In genomic region chr16:982152-983043, GRCh38 we compare ENCODE assay signal across 11 cellular contexts. TPM values are rescaled to one million over a fixed set of nuclear protein-coding genes. Genes with fewer than 3 reads are reported as not detected.
DNase-seq lines count a peak whose midpoint lies in the region; ATAC-seq, FAIRE-seq and TF ChIP-seq lines count a peak whose summit lies in the region.
"Had no signal": no experiment of that assay in that cellular context is flagged by ENCODE, and none has a peak within 500 bp of the region (broad histone marks: within the 10 kb centered on the region; RNA-seq: fewer than 3 reads in every experiment).

No MANE protein-coding gene starts in this region.

- H3K27ac ChIP-seq in heart right ventricle (peak overlapping the region in 1 of 10 donors; percentile 7), K562 (ENCODE audit: extremely low read depth, low read depth, low read length) (no peak overlapping the region), upper lobe of left lung (no peak overlapping the region)
- no peak overlapping the region for H3K27ac ChIP-seq in naive thymus-derived CD4-positive, alpha-beta T cell (ENCODE audit: low read depth, low read length)

- H3K4me3 ChIP-seq in heart right ventricle (peak overlapping the region; percentile 6 to 65 (median 54)), K562 (no peak overlapping the region), upper lobe of left lung (peak overlapping the region in 3 of 4 donors; percentile 57 to 63 (median 60))
- H3K4me3 ChIP-seq in naive thymus-derived CD4-positive, alpha-beta T cell (ENCODE audit: low read length), result no peak overlapping the region

- H4K20me1 ChIP-seq in K562 (replicated peaks; ENCODE audit: control insufficient read depth, insufficient read depth, low read length), result peaks cover 12% of the 10 kb centered on the region

- H3K36me3 Mint-ChIP-seq in naive thymus-derived CD4-positive, alpha-beta T cell, result no peaks in the 10 kb centered on the region
- H3K36me3 Mint-ChIP-seq: activated naive CD4-positive, alpha-beta T cell treated with anti-CD3 and anti-CD28 coated beads, Interleukin-2, amount 50 U/mL, for 72 hours had no signal

- DNase-seq in heart right ventricle (peak in 1 of 2 donors; percentile 10), Right ventricle myocardium superior (no peak), K562 (ENCODE audit: extremely low read depth in 1 of 4, low spot score in 3 of 4) (no peak), upper lobe of left lung (peak in 1 of 2 donors; percentile 87), HT-29 (ENCODE audit: low spot score) (no peak)
- peak in 1 of 9 donors; percentile 37 for DNase-seq in naive thymus-derived CD4-positive, alpha-beta T cell
- DNase-seq: DMS79 treated with DMSO at 0.1 percent for 48 hours, SIG-M5 had no signal

- TF ChIP-seq EP300 in K562 (IDR thresholded peaks at IDR 0.05; ENCODE audit: low read length), result no peak
- no peak for TF ChIP-seq EP300 in upper lobe of left lung (IDR thresholded peaks at IDR 0.05)

- peak overlapping the region in 3 of 9 donors; percentile 10 to 25 (median 13) for H3K27ac Mint-ChIP-seq in naive thymus-derived CD4-positive, alpha-beta T cell
- H3K27ac Mint-ChIP-seq: activated naive CD4-positive, alpha-beta T cell treated with anti-CD3 and anti-CD28 coated beads, Interleukin-2, amount 50 U/mL, for 72 hours had no signal

- TF ChIP-seq CTCF in heart right ventricle (IDR thresholded peaks at IDR 0.05) (no peak), K562 (IDR thresholded peaks at IDR 0.05 in 2 of 3, conservative IDR thresholded peaks at IDR 0.05 in 1 of 3; ENCODE audit: insufficient read depth in 2 of 3, low read depth in 1 of 3, low read length in 3 of 3) (no peak), upper lobe of left lung (IDR thresholded peaks at IDR 0.05) (no peak)

- TF ChIP-seq RAD21 in K562 (CRISPR knock-in tag; conservative IDR thresholded peaks at IDR 0.05 in 1 of 2, IDR thresholded peaks at IDR 0.05 in 1 of 2), result no peak

- CTCF ChIA-PET in K562 (lab: Yijun Ruan, JAX; ENCODE audit: low intra/inter-chr PET ratio), result no interaction called here
- CTCF ChIA-PET in naive thymus-derived CD4-positive, alpha-beta T cell (lab: Charles Lee), result interaction anchor here (1.5 kb wide), 1 partner anchor 15 kb away, joined by 5 read pairs; no protein-coding TSS in a partner anchor

- H3K4me2 ChIP-seq in K562 (ENCODE audit: insufficient read depth, low read length), result no peak overlapping the region

- in situ Hi-C loops in K562 (cut with MboI), result no loop called here

- peaks cover 16 to 71% (median 42%) of the 10 kb centered on the region in 7 donors for H3K27me3 ChIP-seq in heart right ventricle
- peaks cover 23 to 83% of the 10 kb centered on the region in 2 experiments; a peak in 4 of 5 replicates for H3K27me3 ChIP-seq in K562 (ENCODE audit: control insufficient read depth in 2 of 2, insufficient read depth in 2 of 2, low read length in 2 of 2)
- no peaks in the 10 kb centered on the region for H3K27me3 ChIP-seq in naive thymus-derived CD4-positive, alpha-beta T cell (ENCODE audit: control insufficient read depth in 2 of 2, insufficient read depth in 2 of 2, low read length in 2 of 2)
- H3K27me3 ChIP-seq in upper lobe of left lung, result peaks cover 0 to 43% (median 16%) of the 10 kb centered on the region in 4 donors

- no peak for TF ChIP-seq POLR2A in K562 (conservative IDR thresholded peaks at IDR 0.05)
- TF ChIP-seq POLR2A in upper lobe of left lung (IDR thresholded peaks at IDR 0.05), result no peak

- peaks cover 0 to 20% (median 13%) of the 10 kb centered on the region in 7 donors for H3K4me1 Mint-ChIP-seq in naive thymus-derived CD4-positive, alpha-beta T cell

- peaks cover 0 to 29% (median 0%) of the 10 kb centered on the region in 5 donors for H3K27me3 Mint-ChIP-seq in naive thymus-derived CD4-positive, alpha-beta T cell

- no TSS peak for BruUV-seq in K562 (replicated peaks; lab: Mats Ljungman, UMichigan)

- POLR2A ChIA-PET in K562 (lab: Yijun Ruan, JAX), result no interaction called here
- POLR2A ChIA-PET in naive thymus-derived CD4-positive, alpha-beta T cell (lab: Charles Lee), result interaction anchor here (0.6 to 6.6 kb wide), 7 partner anchors 10 to 23 kb away, joined by 4 to 87 read pairs (median 6); partner anchors contain the start of gene LMF1

- H3K36me3 ChIP-seq in heart right ventricle, result no peaks in the 10 kb centered on the region
- no peaks in the 10 kb centered on the region for H3K36me3 ChIP-seq in K562 (ENCODE audit: control insufficient read depth, insufficient read depth, low read length)
- H3K36me3 ChIP-seq in naive thymus-derived CD4-positive, alpha-beta T cell (ENCODE audit: control insufficient read depth in 2 of 3, insufficient read depth in 3 of 3, low read length in 3 of 3), result peaks cover 0 to 7% (median 0%) of the 10 kb centered on the region in 3 experiments
- no peaks in the 10 kb centered on the region for H3K36me3 ChIP-seq in upper lobe of left lung

- ATAC-seq in heart right ventricle (no peak), Right ventricle myocardium superior (ENCODE audit: poor library complexity) (no peak), K562 (no peak), upper lobe of left lung (ENCODE audit: low FRiP score in 2 of 2) (no peak), GM18519 (IDR thresholded peaks at IDR 0.05; ENCODE audit: low FRiP score, unreplicated experiment) (no peak), GM21717 (IDR thresholded peaks at IDR 0.05; ENCODE audit: unreplicated experiment) (no peak)
- ATAC-seq in naive thymus-derived CD4-positive, alpha-beta T cell, result peak; percentile 16

- H3K79me2 ChIP-seq in K562 (ENCODE audit: control insufficient read depth, insufficient read depth, low read length), result no peaks in the 10 kb centered on the region

- 10% methylated on average over 76 of the region's 76 CpGs for WGBS in heart right ventricle, 2 donors
- 48% methylated on average over 51 of the region's 76 CpGs for WGBS in K562 (ENCODE audit: insufficient coverage, low coverage, missing lambda C conversion rate)
- 32 to 74% methylated on average over 12 to 33 of the region's 76 CpGs for WGBS in upper lobe of left lung, 2 donors

- peaks cover 0 to 3% (median 0%) of the 10 kb centered on the region in 11 donors for H3K9me3 Mint-ChIP-seq in naive thymus-derived CD4-positive, alpha-beta T cell
- H3K9me3 Mint-ChIP-seq: activated naive CD4-positive, alpha-beta T cell treated with anti-CD3 and anti-CD28 coated beads, Interleukin-2, amount 50 U/mL, for 72 hours had no signal

- H3K9me1 ChIP-seq in K562 (ENCODE audit: control insufficient read depth, insufficient read depth, low read length), result no peaks in the 10 kb centered on the region

- H2AFZ ChIP-seq in K562 (ENCODE audit: low read depth, low read length), result no peak overlapping the region

- H3K4me1 ChIP-seq in heart right ventricle (peaks cover 5 to 19% (median 13%) of the 10 kb centered on the region in 9 donors), K562 (replicated peaks in 1 of 2; ENCODE audit: control insufficient read depth in 2 of 2, insufficient read depth in 2 of 2, low read length in 2 of 2) (peaks cover 0 to 63% of the 10 kb centered on the region in 2 experiments; a peak in 2 of 5 replicates), upper lobe of left lung (peaks cover 17 to 29% (median 18%) of the 10 kb centered on the region in 4 donors)
- peaks cover 0 to 5% of the 10 kb centered on the region in 2 donors for H3K4me1 ChIP-seq in naive thymus-derived CD4-positive, alpha-beta T cell (ENCODE audit: control insufficient read depth in 2 of 2, insufficient read depth in 2 of 2, low read length in 2 of 2)

- H3K9me3 ChIP-seq in heart right ventricle (no peaks in the 10 kb centered on the region), K562 (replicated peaks; ENCODE audit: control insufficient read depth, insufficient read depth, low read depth, low read length) (no peaks in the 10 kb centered on the region), upper lobe of left lung (no peaks in the 10 kb centered on the region)
- H3K9me3 ChIP-seq in naive thymus-derived CD4-positive, alpha-beta T cell (ENCODE audit: control insufficient read depth in 2 of 3, low read length in 3 of 3), result no peaks in the 10 kb centered on the region

- no peak for FAIRE-seq in K562 (lab: Jason Lieb, UNC)

- intact Hi-C loops in heart right ventricle (cut with DNase I) (no loop called here), Right ventricle myocardium superior (cut with DNase I) (no loop called here), K562 (cut with micrococcal nuclease) (no loop called here)
- intact Hi-C loops in naive thymus-derived CD4-positive, alpha-beta T cell (cut with micrococcal nuclease), result loop anchor here in 1 of 2 donors (5.0 kb wide), 1 partner anchor 170 kb away; the partner anchor contains the start of gene CACNA1H

- no peak overlapping the region for H3K9ac ChIP-seq in K562 (ENCODE audit: insufficient read depth in 1 of 2, low read depth in 2 of 2, low read length in 2 of 2)

- peak overlapping the region; percentile 23 to 83 (median 66) for H3K4me3 Mint-ChIP-seq in naive thymus-derived CD4-positive, alpha-beta T cell

RNA-seq across cellular contexts. Expression of gene SOX8, which starts 0.8 kb away (rescaled TPM):
- total RNA-seq in heart right ventricle (1 to 10 TPM in 5 of 10 donors, under 1 TPM in 5; 0.35 to 2.3 (median 0.97) TPM), Right ventricle myocardium superior (1.0 TPM), K562 (2014; rRNA removed) (not detected in 2 replicates), K562 (2014; rRNA removed; fragmentation: Illumina TruSeq; extraction: Trizol) (not detected in 2 replicates), K562 (2015; rRNA removed; fragmentation: Illumina TruSeq; extraction: Trizol) (not detected in 2 replicates), K562 (2021) (0.07 TPM in 2 replicates), upper lobe of left lung (1 to 10 TPM in 2 of 6 donors, under 1 TPM in 4; 0.14 to 1.1 (median 0.57) TPM)
- polyA plus RNA-seq in heart right ventricle (1 to 10 TPM in 1 of 2 donors, under 1 TPM in 1; 0.97 to 2.0 TPM), K562 (2011; rRNA removed) (0.09 and 0.15 TPM in 2 replicates), K562 (2014; fragmentation: Illumina TruSeq; extraction: Trizol) (0.04 TPM in 1 of 2 replicates, not detected in the other), K562 (2014; fragmentation: Nextera tagmentation; extraction: Ambion mirVana) (not detected), K562 (2014; rRNA removed) (0.11 and 0.15 TPM in 2 replicates)
- total RNA-seq in K562 (2011; cell fraction: chromatin; rRNA removed; ENCODE audit: low replicate concordance), result 0.40 and 1.9 TPM in 2 replicates
- total RNA-seq in K562 (2011; cell fraction: nucleolus; rRNA removed), result 0.66 and 1.3 TPM in 2 replicates
- 0.37 and 0.38 TPM in 2 replicates for total RNA-seq in K562 (2011; cell fraction: nucleoplasm; rRNA removed)
- polyA plus RNA-seq in K562 (2011; cell fraction: cytosol; rRNA removed), result 0.15 and 0.40 TPM in 2 replicates
- polyA plus RNA-seq in K562 (2011; cell fraction: nucleus; rRNA removed), result 0.79 and 1.9 TPM in 2 replicates
- polyA plus RNA-seq in K562 (2012), result 0.04 TPM in 2 replicates
- 0.06 TPM in 1 of 2 replicates, not detected in the other for polyA minus RNA-seq in K562 (2011; rRNA and poly(A)+ RNA removed)
- polyA minus RNA-seq in K562 (2011; cell fraction: cytosol; rRNA and poly(A)+ RNA removed), result not detected in 2 replicates
- polyA minus RNA-seq in K562 (2011; cell fraction: nucleus; rRNA and poly(A)+ RNA removed), result 0.22 and 0.40 TPM in 2 replicates
- total RNA-seq in naive thymus-derived CD4-positive, alpha-beta T cell, result 1 to 10 TPM in 4 of 5 experiments, under 1 TPM in 1; 0.07 to 5.4 (median 4.7) TPM
- polyA plus RNA-seq in naive thymus-derived CD4-positive, alpha-beta T cell, result 1 to 10 TPM; 2.3 to 3.1 TPM
- 0.08 and 0.61 TPM in 2 replicates for total RNA-seq in HT-29 (2014; rRNA removed; shearing (Covaris generic))

RNA-seq across cellular contexts. Expression of gene LMF1, which starts 11.6 kb away (rescaled TPM):
- 10 to 100 TPM in 2 of 10 donors, 1 to 10 TPM in 8; 5.7 to 14.2 (median 7.6) TPM for total RNA-seq in heart right ventricle
- 10 to 100 TPM in 1 of 2 donors, 1 to 10 TPM in 1; 5.1 to 15.4 TPM for polyA plus RNA-seq in heart right ventricle
- total RNA-seq in Right ventricle myocardium superior, result 5.6 TPM
- 10.7 and 19.1 TPM in 2 replicates for total RNA-seq in K562 (2011; cell fraction: chromatin; rRNA removed; ENCODE audit: low replicate concordance)
- 10.8 and 12.0 TPM in 2 replicates for total RNA-seq in K562 (2011; cell fraction: nucleolus; rRNA removed)
- 11.5 and 12.0 TPM in 2 replicates for total RNA-seq in K562 (2011; cell fraction: nucleoplasm; rRNA removed)
- total RNA-seq in K562 (2014; rRNA removed), result 0.64 and 0.86 TPM in 2 replicates
- total RNA-seq in K562 (2014; rRNA removed; fragmentation: Illumina TruSeq; extraction: Trizol), result 0.26 and 0.44 TPM in 2 replicates
- total RNA-seq in K562 (2015; rRNA removed; fragmentation: Illumina TruSeq; extraction: Trizol), result 0.41 and 0.47 TPM in 2 replicates
- 1.5 and 2.3 TPM in 2 replicates for total RNA-seq in K562 (2021)
- polyA plus RNA-seq in K562 (2011; rRNA removed), result 1.0 and 1.5 TPM in 2 replicates
- polyA plus RNA-seq in K562 (2011; cell fraction: cytosol; rRNA removed), result 1.7 and 3.2 TPM in 2 replicates
- 6.1 and 9.0 TPM in 2 replicates for polyA plus RNA-seq in K562 (2011; cell fraction: nucleus; rRNA removed)
- 1.1 and 4.6 TPM in 2 replicates for polyA plus RNA-seq in K562 (2012)
- polyA plus RNA-seq in K562 (2014; fragmentation: Illumina TruSeq; extraction: Trizol), result 1.1 TPM in 1 of 2 replicates, not detected in the other
- polyA plus RNA-seq in K562 (2014; fragmentation: Nextera tagmentation; extraction: Ambion mirVana), result under 1 TPM; 0.11 TPM
- polyA plus RNA-seq in K562 (2014; rRNA removed), result 0.98 and 1.6 TPM in 2 replicates
- polyA minus RNA-seq in K562 (2011; rRNA and poly(A)+ RNA removed), result 3.7 and 4.0 TPM in 2 replicates
- 3.2 and 3.4 TPM in 2 replicates for polyA minus RNA-seq in K562 (2011; cell fraction: cytosol; rRNA and poly(A)+ RNA removed)
- polyA minus RNA-seq in K562 (2011; cell fraction: nucleus; rRNA and poly(A)+ RNA removed), result 5.8 and 7.9 TPM in 2 replicates
- 10 to 100 TPM; 25.9 to 63.1 (median 43.1) TPM for total RNA-seq in naive thymus-derived CD4-positive, alpha-beta T cell
- 10 to 100 TPM; 10.6 to 19.4 TPM for polyA plus RNA-seq in naive thymus-derived CD4-positive, alpha-beta T cell
- 100 to 1,000 TPM in 1 of 6 donors, 10 to 100 TPM in 5; 20.3 to 147 (median 28.2) TPM for total RNA-seq in upper lobe of left lung
- 2.1 and 5.2 TPM in 2 replicates for total RNA-seq in HT-29 (2014; rRNA removed; shearing (Covaris generic))

Comparison
In these comparisons a context has a peak if more than half of its experiments do, and no peak if none do; other contexts are left out.
1. H3K4me3 ChIP-seq: peak in heart right ventricle (10 of 10) and upper lobe of left lung (3 of 4); none in K562 (single experiment) and naive thymus-derived CD4-positive, alpha-beta T cell (single experiment).